In the genomic region with DNA sequence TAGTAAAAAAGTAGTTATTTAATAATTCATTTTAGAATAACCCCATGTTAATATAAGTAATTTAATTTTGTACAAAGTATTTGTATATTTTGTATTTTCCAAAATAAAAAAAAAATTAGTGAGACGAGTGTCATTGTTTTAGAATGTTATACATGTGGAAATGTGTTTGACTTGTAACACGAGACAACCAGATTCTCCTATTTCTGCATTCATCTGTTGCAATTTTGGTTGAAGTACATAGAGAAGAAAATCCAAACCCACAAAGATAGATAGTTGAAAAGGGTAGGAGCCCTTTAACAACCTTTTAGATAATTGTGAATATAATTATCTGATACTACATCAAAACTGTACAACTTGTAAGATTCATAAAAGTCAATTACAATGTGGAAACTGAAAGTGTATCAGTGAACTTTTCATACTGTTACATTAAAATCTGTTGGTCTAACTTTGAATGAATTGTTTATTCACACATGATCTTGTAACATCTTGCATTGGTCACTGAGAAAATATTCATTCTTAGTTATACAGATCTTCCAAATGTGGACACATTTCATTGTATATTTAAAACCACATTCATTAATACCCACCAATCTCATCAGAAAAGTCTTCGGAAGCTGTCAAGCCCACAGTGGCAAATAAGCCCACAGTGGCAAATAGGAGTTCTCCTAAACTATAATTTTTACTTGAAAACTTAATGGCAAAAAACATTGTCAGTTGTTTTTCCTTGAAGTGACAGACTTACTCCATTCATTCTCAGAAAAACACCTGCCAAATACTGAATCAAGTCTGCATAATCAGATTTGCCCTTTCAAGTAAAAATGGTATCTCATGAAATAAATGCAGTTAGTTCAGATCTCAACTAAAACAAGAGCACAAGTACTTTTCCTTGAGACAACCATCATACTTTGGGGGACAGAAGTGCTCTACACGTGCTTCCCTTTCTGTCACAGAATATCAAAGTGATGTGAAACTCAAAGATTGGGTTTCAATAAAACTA, we compare ENCODE assay signal across 18 cellular contexts. TPM values are rescaled to one million over a fixed set of nuclear protein-coding genes. Genes with fewer than 3 reads are reported as not detected.
DNase-seq lines count a peak whose midpoint lies in the region; ATAC-seq and TF ChIP-seq lines count a peak whose summit lies in the region.
"Had no signal": no experiment of that assay in that cellular context is flagged by ENCODE, and none has a peak within 500 bp of the region (broad histone marks: within the 10 kb centered on the region; RNA-seq: fewer than 3 reads in every experiment).

No MANE protein-coding gene starts in this region.

- POLR2A ChIA-PET in activated CD4-positive, alpha-beta memory T cell treated with anti-CD3 and anti-CD28 coated beads for 36 hours (lab: Charles Lee), result no interaction called here

- no peaks in the 10 kb centered on the region for H3K27me3 ChIP-seq in tibial artery
- H3K27me3 ChIP-seq: neural progenitor cell, right lobe of liver had no signal

- H3K4me3 Mint-ChIP-seq in activated T-cell treated with anti-CD3 and anti-CD28 coated beads, Interleukin-2, amount 50 U/mL, for 72 hours, result peak overlapping the region in 1 of 2 donors; percentile 76
- no peak overlapping the region for H3K4me3 Mint-ChIP-seq in activated T-cell treated with anti-CD3 and anti-CD28 coated beads, Interleukin-2, amount 50 U/mL, for 4 hours
- H3K4me3 Mint-ChIP-seq in activated CD4-positive, alpha-beta memory T cell treated with anti-CD3 and anti-CD28 coated beads for 36 hours, result no peak overlapping the region
- H3K4me3 Mint-ChIP-seq in stimulated activated effector memory CD8-positive, alpha-beta T cell treated with anti-CD3 and anti-CD28 coated beads, Interleukin-12 subunit alpha, Interleukin-12 subunit beta, amount 100 ng/mL, for 72 hours, result no peak overlapping the region
- H3K4me3 Mint-ChIP-seq: effector memory CD8-positive, alpha-beta T cell; neural progenitor cell; WTC11 had no signal

- peaks cover 16% of the 10 kb centered on the region for H3K4me1 Mint-ChIP-seq in activated T-cell treated with anti-CD3 and anti-CD28 coated beads, Interleukin-2, amount 50 U/mL, for 72 hours (ENCODE audit: low read depth)
- H3K4me1 Mint-ChIP-seq in activated T-cell treated with anti-CD3 and anti-CD28 coated beads, Interleukin-2, amount 50 U/mL, for 4 hours (ENCODE audit: low read depth), result peaks cover 53% of the 10 kb centered on the region
- peaks cover 40% of the 10 kb centered on the region for H3K4me1 Mint-ChIP-seq in activated CD4-positive, alpha-beta memory T cell treated with anti-CD3 and anti-CD28 coated beads for 36 hours (ENCODE audit: low read depth)
- H3K4me1 Mint-ChIP-seq in stimulated activated effector memory CD8-positive, alpha-beta T cell treated with anti-CD3 and anti-CD28 coated beads, Interleukin-12 subunit alpha, Interleukin-12 subunit beta, amount 100 ng/mL, for 72 hours, result no peaks in the 10 kb centered on the region

- H3K4me3 ChIP-seq in tibial artery, result no peak overlapping the region
- H3K4me3 ChIP-seq: neural progenitor cell, right lobe of liver had no signal

- H3K27ac Mint-ChIP-seq in activated T-cell treated with anti-CD3 and anti-CD28 coated beads, Interleukin-2, amount 50 U/mL, for 72 hours, result peak overlapping the region; percentile 96
- peak overlapping the region; percentile 55 for H3K27ac Mint-ChIP-seq in activated CD4-positive, alpha-beta memory T cell treated with anti-CD3 and anti-CD28 coated beads for 36 hours
- peak overlapping the region; percentile 70 for H3K27ac Mint-ChIP-seq in stimulated activated effector memory CD8-positive, alpha-beta T cell treated with anti-CD3 and anti-CD28 coated beads, Interleukin-12 subunit alpha, Interleukin-12 subunit beta, amount 100 ng/mL, for 72 hours
- H3K27ac Mint-ChIP-seq: neural progenitor cell, WTC11 had no signal

- ATAC-seq in activated T-cell treated with anti-CD3 and anti-CD28 coated beads, Interleukin-2, amount 50 U/mL, for 72 hours (replicated peaks in 1 of 2), result no peak
- no peak for ATAC-seq in activated T-cell treated with anti-CD3 and anti-CD28 coated beads, Interleukin-2, amount 50 U/mL, for 4 hours
- ATAC-seq in stimulated activated effector memory CD8-positive, alpha-beta T cell treated with anti-CD3 and anti-CD28 coated beads, Interleukin-12 subunit alpha, Interleukin-12 subunit beta, amount 100 ng/mL, for 72 hours, result no peak
- ATAC-seq: effector memory CD8-positive, alpha-beta T cell; WTC11 had no signal

- H3K36me3 ChIP-seq in tibial artery, result peaks cover 97 to 100% (median 97%) of the 10 kb centered on the region in 3 donors

- no peak for DNase-seq in activated T-cell treated with anti-CD3 and anti-CD28 coated beads, Interleukin-2, amount 50 U/mL, for 72 hours
- DNase-seq in activated T-cell treated with anti-CD3 and anti-CD28 coated beads, Interleukin-2, amount 50 U/mL, for 4 hours, result no peak
- DNase-seq in activated CD4-positive, alpha-beta memory T cell treated with anti-CD3 and anti-CD28 coated beads for 36 hours, result no peak
- DNase-seq in fibroblast of gingiva (ENCODE audit: low read depth) (peak; percentile 73), tibial artery (no peak), NCI-H2196 treated with DMSO at 0.1 percent for 48 hours (lab: John Stamatoyannopoulos, UW; ENCODE audit: unreplicated experiment) (no peak)
- DNase-seq in stimulated activated effector memory CD8-positive, alpha-beta T cell treated with anti-CD3 and anti-CD28 coated beads, Interleukin-12 subunit alpha, Interleukin-12 subunit beta, amount 100 ng/mL, for 72 hours (ENCODE audit: low spot score in 2 of 2), result no peak
- DNase-seq in stimulated activated CD4-positive, alpha-beta T cell treated with anti-CD3 and anti-CD28 coated beads, Interleukin-12 subunit alpha, Interleukin-12 subunit beta, amount 100 ng/mL, for 4 hours, result no peak
- DNase-seq: anterior cingulate cortex; Calu3; effector memory CD8-positive, alpha-beta T cell; hypothalamus; NCI-H1417 treated with DMSO at 0.1 percent for 48 hours; NCI-H345; right lobe of liver; stimulated activated CD4-positive, alpha-beta T cell treated with anti-CD3 and anti-CD28 coated beads, Interleukin-2, amount 100 ng/mL, for 48 hours had no signal

- H3K36me3 Mint-ChIP-seq in activated T-cell treated with anti-CD3 and anti-CD28 coated beads, Interleukin-2, amount 50 U/mL, for 72 hours (ENCODE audit: insufficient read depth in 2 of 2), result peaks cover 2 to 26% of the 10 kb centered on the region in 2 donors
- H3K36me3 Mint-ChIP-seq in activated T-cell treated with anti-CD3 and anti-CD28 coated beads, Interleukin-2, amount 50 U/mL, for 4 hours (ENCODE audit: insufficient read depth), result peaks cover 26% of the 10 kb centered on the region
- peaks cover 31% of the 10 kb centered on the region for H3K36me3 Mint-ChIP-seq in activated CD4-positive, alpha-beta memory T cell treated with anti-CD3 and anti-CD28 coated beads for 36 hours
- H3K36me3 Mint-ChIP-seq in stimulated activated effector memory CD8-positive, alpha-beta T cell treated with anti-CD3 and anti-CD28 coated beads, Interleukin-12 subunit alpha, Interleukin-12 subunit beta, amount 100 ng/mL, for 72 hours, result peaks cover 60% of the 10 kb centered on the region

- H3K27me3 Mint-ChIP-seq in activated T-cell treated with anti-CD3 and anti-CD28 coated beads, Interleukin-2, amount 50 U/mL, for 72 hours (ENCODE audit: low read depth), result no peaks in the 10 kb centered on the region
- no peaks in the 10 kb centered on the region for H3K27me3 Mint-ChIP-seq in activated T-cell treated with anti-CD3 and anti-CD28 coated beads, Interleukin-2, amount 50 U/mL, for 4 hours (ENCODE audit: low read depth)
- H3K27me3 Mint-ChIP-seq in activated CD4-positive, alpha-beta memory T cell treated with anti-CD3 and anti-CD28 coated beads for 36 hours, result no peaks in the 10 kb centered on the region
- H3K27me3 Mint-ChIP-seq: effector memory CD8-positive, alpha-beta T cell had no signal

- H3K4me1 ChIP-seq in tibial artery, result peaks cover 0 to 14% (median 2%) of the 10 kb centered on the region in 4 donors
- H3K4me1 ChIP-seq: right lobe of liver had no signal

- CTCF ChIA-PET in activated CD4-positive, alpha-beta memory T cell treated with anti-CD3 and anti-CD28 coated beads for 36 hours (lab: Charles Lee), result interaction anchor here (0.7 to 2.7 kb wide), 3 partner anchors 14 to 101 kb away, joined by 4 to 18 read pairs (median 5); partner anchors contain the start of gene ARMC12

- no peaks in the 10 kb centered on the region for H3K9me3 Mint-ChIP-seq in activated T-cell treated with anti-CD3 and anti-CD28 coated beads, Interleukin-2, amount 50 U/mL, for 72 hours
- no peaks in the 10 kb centered on the region for H3K9me3 Mint-ChIP-seq in activated T-cell treated with anti-CD3 and anti-CD28 coated beads, Interleukin-2, amount 50 U/mL, for 4 hours
- no peaks in the 10 kb centered on the region for H3K9me3 Mint-ChIP-seq in activated CD4-positive, alpha-beta memory T cell treated with anti-CD3 and anti-CD28 coated beads for 36 hours
- no peaks in the 10 kb centered on the region for H3K9me3 Mint-ChIP-seq in stimulated activated effector memory CD8-positive, alpha-beta T cell treated with anti-CD3 and anti-CD28 coated beads, Interleukin-12 subunit alpha, Interleukin-12 subunit beta, amount 100 ng/mL, for 72 hours
- H3K9me3 Mint-ChIP-seq: effector memory CD8-positive, alpha-beta T cell; neural progenitor cell; WTC11 had no signal

- intact Hi-C loops in activated CD4-positive, alpha-beta memory T cell treated with anti-CD3 and anti-CD28 coated beads for 36 hours (cut with micrococcal nuclease), result no loop called here
- intact Hi-C loops in tibial artery (cut with DNase I; ENCODE audit: low total_unique reads), result no loop called here

- H3K27ac ChIP-seq in tibial artery, result no peak overlapping the region
- H3K27ac ChIP-seq: neural progenitor cell, right lobe of liver had no signal

- H3K9me3 ChIP-seq in tibial artery, result no peaks in the 10 kb centered on the region
- H3K9me3 ChIP-seq: right lobe of liver had no signal

- no peak for TF ChIP-seq CTCF in tibial artery (IDR thresholded peaks at IDR 0.05)

RNA-seq across cellular contexts. Expression of gene FKBP5, which starts 52.8 kb away (rescaled TPM):
- total RNA-seq in activated T-cell treated with anti-CD3 and anti-CD28 coated beads, Interleukin-2, amount 50 U/mL, for 72 hours, result 100 to 1,000 TPM; 106 to 120 TPM
- 10 to 100 TPM; 46.5 to 62.3 (median 59.9) TPM for total RNA-seq in activated T-cell treated with anti-CD3 and anti-CD28 coated beads, Interleukin-2, amount 50 U/mL, for 4 hours
- 100 to 1,000 TPM; 111 to 112 TPM for total RNA-seq in activated CD4-positive, alpha-beta memory T cell treated with anti-CD3 and anti-CD28 coated beads for 36 hours
